ENCODE assay signal across 26 cellular contexts in genomic region chr2:65037178-65037577, GRCh38. TPM values are rescaled to one million over a fixed set of nuclear protein-coding genes. Genes with fewer than 3 reads are reported as not detected.
DNase-seq lines count a peak whose midpoint lies in the region; ATAC-seq and TF ChIP-seq lines count a peak whose summit lies in the region.
"Had no signal": no experiment of that assay in that cellular context is flagged by ENCODE, and none has a peak within 500 bp of the region (broad histone marks: within the 10 kb centered on the region; RNA-seq: fewer than 3 reads in every experiment).

No MANE protein-coding gene starts in this region.

- intact Hi-C loops in activated B cell treated with CpG ODN at 0.5 μM for 24 hours (cut with micrococcal nuclease) (no loop called here), left colon (cut with DNase I, micrococcal nuclease) (no loop called here)

- no peak overlapping the region for H3K27ac ChIP-seq in foreskin keratinocyte
- H3K27ac ChIP-seq: 22Rv1, HL-60 had no signal

- no peaks in the 10 kb centered on the region for H3K27me3 Mint-ChIP-seq in activated B cell treated with CpG ODN at 0.5 μM for 24 hours
- H3K27me3 Mint-ChIP-seq in stimulated activated memory B cell treated with anti-CD40 and anti-IgM and Interleukin-4, amounts not matched to agents 10 μg/mL and 1 μg/mL and 100 μg/mL, for 72 hours = no peaks in the 10 kb centered on the region
- H3K27me3 Mint-ChIP-seq: CD8-positive, alpha-beta memory T cell had no signal

- DNase-seq in NCI-H2171 treated with DMSO at 0.1 percent for 48 hours (lab: John Stamatoyannopoulos, UW) (peak; percentile 75), NCI-H2171 (lab: John Stamatoyannopoulos, UW) (no peak), activated B cell treated with CpG ODN at 0.5 μM for 24 hours (no peak), foreskin keratinocyte (peak in 1 of 2 donors; percentile 70), EL (no peak), left colon (no peak)
- DNase-seq: BE2C; Calu3; CD8-positive, alpha-beta memory T cell; DMS79 treated with DMSO at 0.1 percent for 48 hours; HCEC 1CT; KBM-7; MG63; NCI-H1105 treated with DMSO at 0.1 percent for 48 hours; NCI-H146; NCI-H1930; NCI-H2227 treated with DMSO at 0.1 percent for 48 hours; NCI-H526 treated with DMSO at 0.1 percent for 48 hours; RPMI8226; SHP77 had no signal

- no peak for TF ChIP-seq CTCF in activated B cell treated with CpG ODN at 0.5 μM for 24 hours (IDR thresholded peaks at IDR 0.05)
- no peak for TF ChIP-seq CTCF in foreskin keratinocyte (conservative IDR thresholded peaks at IDR 0.05)

- no peaks in the 10 kb centered on the region for H3K27me3 ChIP-seq in foreskin keratinocyte
- H3K27me3 ChIP-seq: BE2C, MG63 had no signal

- POLR2A ChIA-PET in activated B cell treated with CpG ODN at 0.5 μM for 24 hours (lab: Charles Lee) = interaction anchor here (1.0 kb wide), 1 partner anchor 49 kb away, joined by 4 read pairs; no protein-coding TSS in a partner anchor

- no peaks in the 10 kb centered on the region for H3K9me3 Mint-ChIP-seq in activated B cell treated with CpG ODN at 0.5 μM for 24 hours
- no peaks in the 10 kb centered on the region for H3K9me3 Mint-ChIP-seq in stimulated activated memory B cell treated with anti-CD40 and anti-IgM and Interleukin-4, amounts not matched to agents 10 μg/mL and 1 μg/mL and 100 μg/mL, for 72 hours
- H3K9me3 Mint-ChIP-seq: CD14-positive monocyte; CD8-positive, alpha-beta memory T cell; GM23338 had no signal

- H3K4me1 Mint-ChIP-seq in activated B cell treated with CpG ODN at 0.5 μM for 24 hours = peaks cover 17% of the 10 kb centered on the region
- peaks cover 40% of the 10 kb centered on the region for H3K4me1 Mint-ChIP-seq in stimulated activated memory B cell treated with anti-CD40 and anti-IgM and Interleukin-4, amounts not matched to agents 10 μg/mL and 1 μg/mL and 100 μg/mL, for 72 hours

- no peak overlapping the region for H3K4me3 Mint-ChIP-seq in activated B cell treated with CpG ODN at 0.5 μM for 24 hours
- no peak overlapping the region for H3K4me3 Mint-ChIP-seq in stimulated activated memory B cell treated with anti-CD40 and anti-IgM and Interleukin-4, amounts not matched to agents 10 μg/mL and 1 μg/mL and 100 μg/mL, for 72 hours
- H3K4me3 Mint-ChIP-seq: CD14-positive monocyte; CD8-positive, alpha-beta memory T cell; GM23338 had no signal

- CTCF ChIA-PET in activated B cell treated with CpG ODN at 0.5 μM for 24 hours (lab: Charles Lee) = interaction anchor here (14.3 kb wide), 1 partner anchor 121 kb away, joined by 186 read pairs; no protein-coding TSS in a partner anchor

- peaks cover 45% of the 10 kb centered on the region for H3K36me3 Mint-ChIP-seq in activated B cell treated with CpG ODN at 0.5 μM for 24 hours (ENCODE audit: low read depth)
- peaks cover 43% of the 10 kb centered on the region for H3K36me3 Mint-ChIP-seq in stimulated activated memory B cell treated with anti-CD40 and anti-IgM and Interleukin-4, amounts not matched to agents 10 μg/mL and 1 μg/mL and 100 μg/mL, for 72 hours

- no peaks in the 10 kb centered on the region for H3K4me1 ChIP-seq in foreskin keratinocyte
- H3K4me1 ChIP-seq: BE2C had no signal

- no peak for ATAC-seq in activated B cell treated with CpG ODN at 0.5 μM for 24 hours (ENCODE audit: low read depth)
- peak; percentile 41 for ATAC-seq in foreskin keratinocyte
- ATAC-seq in stimulated activated memory B cell treated with anti-CD40 and anti-IgM and Interleukin-4, amounts not matched to agents 10 μg/mL and 1 μg/mL and 100 μg/mL, for 72 hours = no peak
- ATAC-seq in HG03095 (IDR thresholded peaks at IDR 0.05; ENCODE audit: unreplicated experiment) = no peak
- no peak for ATAC-seq in left colon
- ATAC-seq: GM23338 had no signal

- H3K27ac Mint-ChIP-seq in activated B cell treated with CpG ODN at 0.5 μM for 24 hours = peak overlapping the region; percentile 31
- H3K27ac Mint-ChIP-seq in stimulated activated memory B cell treated with anti-CD40 and anti-IgM and Interleukin-4, amounts not matched to agents 10 μg/mL and 1 μg/mL and 100 μg/mL, for 72 hours = peak overlapping the region; percentile 28
- H3K27ac Mint-ChIP-seq: CD14-positive monocyte; CD8-positive, alpha-beta memory T cell; GM23338 had no signal

RNA-seq across cellular contexts. Expression of gene CEP68, which starts 19.0 kb away (rescaled TPM):
- 16.6 and 17.9 TPM in 2 replicates for total RNA-seq in activated B cell treated with CpG ODN at 0.5 μM for 24 hours
- total RNA-seq in foreskin keratinocyte = 5.4 and 5.8 TPM in 2 replicates
- polyA plus RNA-seq in foreskin keratinocyte = 4.2 and 4.7 TPM in 2 replicates
- 10 to 100 TPM in 1 of 2 donors, 1 to 10 TPM in 1; 6.6 to 11.4 TPM for total RNA-seq in left colon

RNA-seq across cellular contexts. Expression of gene SLC1A4, which starts 48.0 kb away (rescaled TPM):
- total RNA-seq in activated B cell treated with CpG ODN at 0.5 μM for 24 hours (32.1 and 35.4 TPM in 2 replicates), foreskin keratinocyte (1.0 and 20.2 TPM in 2 replicates), left colon (10 to 100 TPM; 10.8 to 12.5 TPM)
- polyA plus RNA-seq in foreskin keratinocyte = 0.52 and 12.3 TPM in 2 replicates
